ENCODE assay signal across 1 cellular context in the genomic region with DNA sequence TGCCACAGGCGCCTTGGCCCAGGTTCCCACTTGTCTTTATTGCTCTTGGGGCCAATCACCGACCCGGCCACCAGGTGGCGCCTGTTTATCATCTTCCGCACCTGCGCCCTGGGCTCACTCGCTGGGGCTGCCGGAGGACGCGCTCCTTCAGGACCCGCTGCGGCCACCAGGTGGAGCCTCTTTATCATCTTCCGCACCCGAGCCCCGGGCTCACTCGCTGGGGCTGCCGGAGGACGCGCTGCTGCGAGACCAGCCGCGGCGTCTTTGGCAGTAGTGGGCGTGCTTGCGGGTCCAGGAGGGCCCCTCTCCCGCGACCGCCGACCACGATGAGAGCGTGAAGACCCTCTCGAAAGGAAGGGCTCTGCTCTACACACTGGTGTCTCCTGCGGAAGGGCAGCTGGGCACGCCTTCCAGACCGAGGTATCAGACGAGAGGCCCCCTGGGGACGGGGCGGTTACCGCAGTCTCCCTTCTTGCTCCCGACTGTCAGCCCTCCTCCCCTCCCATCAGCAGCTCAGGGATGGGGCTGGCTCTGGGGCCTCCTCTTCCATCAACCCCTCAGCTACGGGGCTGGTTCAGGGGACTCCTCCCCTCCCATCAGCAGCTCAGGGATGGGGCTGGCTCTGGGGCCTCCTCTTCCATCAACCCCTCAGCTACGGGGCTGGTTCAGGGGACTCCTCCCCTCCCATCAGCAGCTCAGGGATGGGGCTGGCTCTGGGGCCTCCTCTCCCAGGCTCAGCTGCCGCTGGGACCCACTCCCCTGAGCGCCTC.
TF ChIP-seq lines count a peak whose summit lies in the region.

No MANE protein-coding gene starts in this region.

TF ChIP-seq in K562, 482 proteins besides CTCF, POLR2A, EP300 and RAD21 (continued from another document):
- TF ChIP-seq L3MBTL2 (IDR thresholded peaks at IDR 0.05), result peak; percentile 53; the same call in 1 of the 2 replicates
- peak; percentile 64 for TF ChIP-seq KLF16 (IDR thresholded peaks at IDR 0.05)
- peak; percentile 69 for TF ChIP-seq TBP (optimal IDR thresholded peaks at IDR 0.05; ENCODE audit: low read depth, low read length)
- TF ChIP-seq HLTF (IDR thresholded peaks at IDR 0.05), result 0 out of 2 replicates have a peak, but pooled peaks have one; percentile 47
- TF ChIP-seq, protein P1, sequence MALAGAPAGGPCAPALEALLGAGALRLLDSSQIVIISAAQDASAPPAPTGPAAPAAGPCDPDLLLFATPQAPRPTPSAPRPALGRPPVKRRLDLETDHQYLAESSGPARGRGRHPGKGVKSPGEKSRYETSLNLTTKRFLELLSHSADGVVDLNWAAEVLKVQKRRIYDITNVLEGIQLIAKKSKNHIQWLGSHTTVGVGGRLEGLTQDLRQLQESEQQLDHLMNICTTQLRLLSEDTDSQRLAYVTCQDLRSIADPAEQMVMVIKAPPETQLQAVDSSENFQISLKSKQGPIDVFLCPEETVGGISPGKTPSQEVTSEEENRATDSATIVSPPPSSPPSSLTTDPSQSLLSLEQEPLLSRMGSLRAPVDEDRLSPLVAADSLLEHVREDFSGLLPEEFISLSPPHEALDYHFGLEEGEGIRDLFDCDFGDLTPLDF (CRISPR knock-in tag; IDR thresholded peaks at IDR 0.05), result peak; percentile 30; the same call in 1 of the 2 replicates
- TF ChIP-seq SMC3 (conservative IDR thresholded peaks at IDR 0.05; ENCODE audit: insufficient read depth, low read depth, low read length), result peak; percentile 88
- peak; percentile 59; the same call in 1 of the 2 replicates for TF ChIP-seq RUNX1 (IDR thresholded peaks at IDR 0.05; ENCODE audit: low read depth)
- peak; percentile 84 for TF ChIP-seq LCOR (CRISPR knock-in tag; IDR thresholded peaks at IDR 0.05)
- TF ChIP-seq CHAMP1 (IDR thresholded peaks at IDR 0.05), result peak; percentile 65
- 0 out of 2 replicates have a peak, but pooled peaks have one; percentile 26 for TF ChIP-seq ETV5 (CRISPR knock-in tag; IDR thresholded peaks at IDR 0.05; ENCODE audit: low read depth)
- 0 out of 2 replicates have a peak, but pooled peaks have one; percentile 22 for TF ChIP-seq GMEB1 (CRISPR knock-in tag; IDR thresholded peaks at IDR 0.05)
- TF ChIP-seq GABPA (tag; conservative IDR thresholded peaks at IDR 0.05; ENCODE audit: low read depth), result peak; percentile 76
- TF ChIP-seq GABPB1 (CRISPR knock-in tag; IDR thresholded peaks at IDR 0.05), result peak; percentile 89
- TF ChIP-seq RB1 (IDR thresholded peaks at IDR 0.05; ENCODE audit: low read depth), result peak; percentile 90
